In the genomic region with DNA sequence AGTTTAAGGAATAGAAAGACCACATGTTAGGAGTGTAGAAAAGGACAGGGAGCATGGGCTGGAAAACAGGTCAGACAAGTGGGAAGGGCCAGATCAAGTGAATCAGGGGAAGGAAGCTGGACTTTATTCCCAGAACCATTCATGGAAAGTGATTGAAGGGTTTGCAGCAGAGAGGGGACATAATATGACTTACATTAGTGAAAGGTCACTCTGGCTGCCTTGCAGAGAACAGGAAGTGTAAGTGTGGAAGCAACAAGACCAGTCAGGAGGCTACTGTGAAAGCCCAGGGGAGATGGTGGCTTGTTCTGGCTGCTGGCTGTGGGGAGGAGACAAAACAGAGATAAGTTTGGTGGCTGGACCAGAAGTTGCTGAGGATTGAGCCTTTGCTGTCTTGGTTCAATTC, we compare ENCODE assay signal across 1 cellular context.
TF ChIP-seq lines count a peak whose summit lies in the region.

No MANE protein-coding gene starts in this region.

TF ChIP-seq in HepG2, 621 proteins besides CTCF, POLR2A, EP300 and RAD21 (continued from another document and continues in another):
- TF ChIP-seq, protein P1, sequence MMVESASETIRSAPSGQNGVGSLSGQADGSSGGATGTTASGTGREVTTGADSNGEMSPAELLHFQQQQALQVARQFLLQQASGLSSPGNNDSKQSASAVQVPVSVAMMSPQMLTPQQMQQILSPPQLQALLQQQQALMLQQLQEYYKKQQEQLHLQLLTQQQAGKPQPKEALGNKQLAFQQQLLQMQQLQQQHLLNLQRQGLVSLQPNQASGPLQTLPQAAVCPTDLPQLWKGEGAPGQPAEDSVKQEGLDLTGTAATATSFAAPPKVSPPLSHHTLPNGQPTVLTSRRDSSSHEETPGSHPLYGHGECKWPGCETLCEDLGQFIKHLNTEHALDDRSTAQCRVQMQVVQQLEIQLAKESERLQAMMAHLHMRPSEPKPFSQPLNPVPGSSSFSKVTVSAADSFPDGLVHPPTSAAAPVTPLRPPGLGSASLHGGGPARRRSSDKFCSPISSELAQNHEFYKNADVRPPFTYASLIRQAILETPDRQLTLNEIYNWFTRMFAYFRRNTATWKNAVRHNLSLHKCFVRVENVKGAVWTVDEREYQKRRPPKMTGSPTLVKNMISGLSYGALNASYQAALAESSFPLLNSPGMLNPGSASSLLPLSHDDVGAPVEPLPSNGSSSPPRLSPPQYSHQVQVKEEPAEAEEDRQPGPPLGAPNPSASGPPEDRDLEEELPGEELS (CRISPR knock-in tag; IDR thresholded peaks at IDR 0.05), result 0 out of 2 replicates have a peak, but pooled peaks have one; percentile 40
- 0 out of 2 replicates have a peak, but pooled peaks have one; percentile 0 for TF ChIP-seq CEBPG (CRISPR knock-in tag; IDR thresholded peaks at IDR 0.05)
- TF ChIP-seq KDM6A (CRISPR knock-in tag; IDR thresholded peaks at IDR 0.05; ENCODE audit: low read depth), result 0 out of 2 replicates have a peak, but pooled peaks have one; percentile 13
- TF ChIP-seq SMARCC2 (IDR thresholded peaks at IDR 0.05), result no peak
- TF ChIP-seq PITX1 (CRISPR knock-in tag; IDR thresholded peaks at IDR 0.05), result peak; percentile 40; the same call in 1 of the 2 replicates
- TF ChIP-seq, protein P2, sequence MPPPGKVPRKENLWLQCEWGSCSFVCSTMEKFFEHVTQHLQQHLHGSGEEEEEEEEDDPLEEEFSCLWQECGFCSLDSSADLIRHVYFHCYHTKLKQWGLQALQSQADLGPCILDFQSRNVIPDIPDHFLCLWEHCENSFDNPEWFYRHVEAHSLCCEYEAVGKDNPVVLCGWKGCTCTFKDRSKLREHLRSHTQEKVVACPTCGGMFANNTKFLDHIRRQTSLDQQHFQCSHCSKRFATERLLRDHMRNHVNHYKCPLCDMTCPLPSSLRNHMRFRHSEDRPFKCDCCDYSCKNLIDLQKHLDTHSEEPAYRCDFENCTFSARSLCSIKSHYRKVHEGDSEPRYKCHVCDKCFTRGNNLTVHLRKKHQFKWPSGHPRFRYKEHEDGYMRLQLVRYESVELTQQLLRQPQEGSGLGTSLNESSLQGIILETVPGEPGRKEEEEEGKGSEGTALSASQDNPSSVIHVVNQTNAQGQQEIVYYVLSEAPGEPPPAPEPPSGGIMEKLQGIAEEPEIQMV (CRISPR knock-in tag; IDR thresholded peaks at IDR 0.05; ENCODE audit: low read depth), result peak; percentile 21; the same call in 1 of the 2 replicates
- TF ChIP-seq, protein P3, sequence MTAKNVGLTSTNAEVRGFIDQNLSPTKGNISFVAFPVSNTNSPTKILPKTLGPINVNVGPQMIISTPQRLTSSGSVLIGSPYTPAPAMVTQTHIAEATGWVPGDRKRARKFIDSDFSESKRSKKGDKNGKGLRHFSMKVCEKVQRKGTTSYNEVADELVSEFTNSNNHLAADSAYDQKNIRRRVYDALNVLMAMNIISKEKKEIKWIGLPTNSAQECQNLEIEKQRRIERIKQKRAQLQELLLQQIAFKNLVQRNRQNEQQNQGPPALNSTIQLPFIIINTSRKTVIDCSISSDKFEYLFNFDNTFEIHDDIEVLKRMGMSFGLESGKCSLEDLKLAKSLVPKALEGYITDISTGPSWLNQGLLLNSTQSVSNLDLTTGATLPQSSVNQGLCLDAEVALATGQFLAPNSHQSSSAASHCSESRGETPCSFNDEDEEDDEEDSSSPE (CRISPR knock-in tag; IDR thresholded peaks at IDR 0.05), result peak; percentile 18; the same call in 1 of the 2 replicates
- peak; percentile 84 for TF ChIP-seq ZNF317 (CRISPR knock-in tag; IDR thresholded peaks at IDR 0.05)
- peak; percentile 69; the same call in 1 of the 2 replicates for TF ChIP-seq ETV5 (CRISPR knock-in tag; IDR thresholded peaks at IDR 0.05; ENCODE audit: borderline replicate concordance)
- TF ChIP-seq HES4 (CRISPR knock-in tag; IDR thresholded peaks at IDR 0.05; ENCODE audit: borderline replicate concordance), result no peak
- TF ChIP-seq HNF4A (CRISPR knock-in tag; IDR thresholded peaks at IDR 0.05), result peak; percentile 49
- TF ChIP-seq, protein P4, sequence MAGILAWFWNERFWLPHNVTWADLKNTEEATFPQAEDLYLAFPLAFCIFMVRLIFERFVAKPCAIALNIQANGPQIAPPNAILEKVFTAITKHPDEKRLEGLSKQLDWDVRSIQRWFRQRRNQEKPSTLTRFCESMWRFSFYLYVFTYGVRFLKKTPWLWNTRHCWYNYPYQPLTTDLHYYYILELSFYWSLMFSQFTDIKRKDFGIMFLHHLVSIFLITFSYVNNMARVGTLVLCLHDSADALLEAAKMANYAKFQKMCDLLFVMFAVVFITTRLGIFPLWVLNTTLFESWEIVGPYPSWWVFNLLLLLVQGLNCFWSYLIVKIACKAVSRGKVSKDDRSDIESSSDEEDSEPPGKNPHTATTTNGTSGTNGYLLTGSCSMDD (CRISPR knock-in tag; IDR thresholded peaks at IDR 0.05), result no peak
- TF ChIP-seq, protein P5, sequence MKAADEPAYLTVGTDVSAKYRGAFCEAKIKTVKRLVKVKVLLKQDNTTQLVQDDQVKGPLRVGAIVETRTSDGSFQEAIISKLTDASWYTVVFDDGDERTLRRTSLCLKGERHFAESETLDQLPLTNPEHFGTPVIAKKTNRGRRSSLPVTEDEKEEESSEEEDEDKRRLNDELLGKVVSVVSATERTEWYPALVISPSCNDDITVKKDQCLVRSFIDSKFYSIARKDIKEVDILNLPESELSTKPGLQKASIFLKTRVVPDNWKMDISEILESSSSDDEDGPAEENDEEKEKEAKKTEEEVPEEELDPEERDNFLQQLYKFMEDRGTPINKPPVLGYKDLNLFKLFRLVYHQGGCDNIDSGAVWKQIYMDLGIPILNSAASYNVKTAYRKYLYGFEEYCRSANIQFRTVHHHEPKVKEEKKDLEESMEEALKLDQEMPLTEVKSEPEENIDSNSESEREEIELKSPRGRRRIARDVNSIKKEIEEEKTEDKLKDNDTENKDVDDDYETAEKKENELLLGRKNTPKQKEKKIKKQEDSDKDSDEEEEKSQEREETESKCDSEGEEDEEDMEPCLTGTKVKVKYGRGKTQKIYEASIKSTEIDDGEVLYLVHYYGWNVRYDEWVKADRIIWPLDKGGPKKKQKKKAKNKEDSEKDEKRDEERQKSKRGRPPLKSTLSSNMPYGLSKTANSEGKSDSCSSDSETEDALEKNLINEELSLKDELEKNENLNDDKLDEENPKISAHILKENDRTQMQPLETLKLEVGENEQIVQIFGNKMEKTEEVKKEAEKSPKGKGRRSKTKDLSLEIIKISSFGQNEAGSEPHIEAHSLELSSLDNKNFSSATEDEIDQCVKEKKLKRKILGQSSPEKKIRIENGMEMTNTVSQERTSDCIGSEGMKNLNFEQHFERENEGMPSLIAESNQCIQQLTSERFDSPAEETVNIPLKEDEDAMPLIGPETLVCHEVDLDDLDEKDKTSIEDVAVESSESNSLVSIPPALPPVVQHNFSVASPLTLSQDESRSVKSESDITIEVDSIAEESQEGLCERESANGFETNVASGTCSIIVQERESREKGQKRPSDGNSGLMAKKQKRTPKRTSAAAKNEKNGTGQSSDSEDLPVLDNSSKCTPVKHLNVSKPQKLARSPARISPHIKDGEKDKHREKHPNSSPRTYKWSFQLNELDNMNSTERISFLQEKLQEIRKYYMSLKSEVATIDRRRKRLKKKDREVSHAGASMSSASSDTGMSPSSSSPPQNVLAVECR (CRISPR knock-in tag; IDR thresholded peaks at IDR 0.05; ENCODE audit: borderline replicate concordance), result peak; percentile 25; the same call in 1 of the 2 replicates
- TF ChIP-seq HNF4G (IDR thresholded peaks at IDR 0.05; ENCODE audit: borderline replicate concordance, low read depth, low read length), result 0 out of 2 replicates have a peak, but pooled peaks have one; percentile 16
- TF ChIP-seq HNF4G (CRISPR knock-in tag; IDR thresholded peaks at IDR 0.05; ENCODE audit: borderline replicate concordance, low read depth), result no peak
- TF ChIP-seq ZNF562 (CRISPR knock-in tag; IDR thresholded peaks at IDR 0.05; ENCODE audit: borderline replicate concordance), result no peak
- peak; percentile 26 for TF ChIP-seq ZNF441 (CRISPR knock-in tag; IDR thresholded peaks at IDR 0.05; ENCODE audit: borderline replicate concordance)
- no peak for TF ChIP-seq ZNF512 (CRISPR knock-in tag; IDR thresholded peaks at IDR 0.05)
- TF ChIP-seq, protein P6, sequence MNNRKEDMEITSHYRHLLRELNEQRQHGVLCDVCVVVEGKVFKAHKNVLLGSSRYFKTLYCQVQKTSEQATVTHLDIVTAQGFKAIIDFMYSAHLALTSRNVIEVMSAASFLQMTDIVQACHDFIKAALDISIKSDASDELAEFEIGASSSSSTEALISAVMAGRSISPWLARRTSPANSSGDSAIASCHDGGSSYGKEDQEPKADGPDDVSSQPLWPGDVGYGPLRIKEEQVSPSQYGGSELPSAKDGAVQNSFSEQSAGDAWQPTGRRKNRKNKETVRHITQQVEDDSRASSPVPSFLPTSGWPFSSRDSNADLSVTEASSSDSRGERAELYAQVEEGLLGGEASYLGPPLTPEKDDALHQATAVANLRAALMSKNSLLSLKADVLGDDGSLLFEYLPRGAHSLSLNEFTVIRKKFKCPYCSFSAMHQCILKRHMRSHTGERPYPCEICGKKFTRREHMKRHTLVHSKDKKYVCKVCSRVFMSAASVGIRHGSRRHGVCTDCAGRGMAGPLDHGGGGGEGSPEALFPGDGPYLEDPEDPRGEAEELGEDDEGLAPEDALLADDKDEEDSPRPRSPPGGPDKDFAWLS (CRISPR knock-in tag; IDR thresholded peaks at IDR 0.05; ENCODE audit: borderline replicate concordance), result no peak
- TF ChIP-seq ELF4 (CRISPR knock-in tag; IDR thresholded peaks at IDR 0.05; ENCODE audit: borderline replicate concordance), result 0 out of 2 replicates have a peak, but pooled peaks have one; percentile 19
- no peak for TF ChIP-seq BRD4 (CRISPR knock-in tag; IDR thresholded peaks at IDR 0.05)
- no peak for TF ChIP-seq ZNF577 (CRISPR knock-in tag; IDR thresholded peaks at IDR 0.05; ENCODE audit: borderline replicate concordance, low read depth)
- TF ChIP-seq TBX2 (CRISPR knock-in tag; IDR thresholded peaks at IDR 0.05; ENCODE audit: borderline replicate concordance), result peak; percentile 41; the same call in 1 of the 2 replicates
- no peak for TF ChIP-seq POLR2G (IDR thresholded peaks at IDR 0.05; ENCODE audit: low read depth, low read length)
- peak; percentile 53; the same call in 1 of the 2 replicates for TF ChIP-seq ESRRA (CRISPR knock-in tag; IDR thresholded peaks at IDR 0.05; ENCODE audit: low read depth)
- TF ChIP-seq ZNF780A (CRISPR knock-in tag; IDR thresholded peaks at IDR 0.05), result no peak
- no peak for TF ChIP-seq ZNF20 (CRISPR knock-in tag; IDR thresholded peaks at IDR 0.05)
- TF ChIP-seq ZNF343 (CRISPR knock-in tag; IDR thresholded peaks at IDR 0.05), result no peak
- no peak for TF ChIP-seq XRCC5 (optimal IDR thresholded peaks at IDR 0.05; ENCODE audit: low read length)
- TF ChIP-seq NFE2 (CRISPR knock-in tag; IDR thresholded peaks at IDR 0.05), result no peak
- no peak for TF ChIP-seq ZBTB14 (CRISPR knock-in tag; IDR thresholded peaks at IDR 0.05)
- 0 out of 2 replicates have a peak, but pooled peaks have one; percentile 54 for TF ChIP-seq PHF21A (CRISPR knock-in tag; IDR thresholded peaks at IDR 0.05)
- 0 out of 2 replicates have a peak, but pooled peaks have one; percentile 8 for TF ChIP-seq NCOR1 (IDR thresholded peaks at IDR 0.05; ENCODE audit: borderline replicate concordance, low read length)
- TF ChIP-seq CSRNP1 (CRISPR knock-in tag; IDR thresholded peaks at IDR 0.05), result 0 out of 2 replicates have a peak, but pooled peaks have one; percentile 35
- 0 out of 2 replicates have a peak, but pooled peaks have one; percentile 24 for TF ChIP-seq REPIN1 (CRISPR knock-in tag; IDR thresholded peaks at IDR 0.05; ENCODE audit: borderline replicate concordance, low read depth)
